16 cellular contexts compared by ENCODE assay signal in the genomic region with DNA sequence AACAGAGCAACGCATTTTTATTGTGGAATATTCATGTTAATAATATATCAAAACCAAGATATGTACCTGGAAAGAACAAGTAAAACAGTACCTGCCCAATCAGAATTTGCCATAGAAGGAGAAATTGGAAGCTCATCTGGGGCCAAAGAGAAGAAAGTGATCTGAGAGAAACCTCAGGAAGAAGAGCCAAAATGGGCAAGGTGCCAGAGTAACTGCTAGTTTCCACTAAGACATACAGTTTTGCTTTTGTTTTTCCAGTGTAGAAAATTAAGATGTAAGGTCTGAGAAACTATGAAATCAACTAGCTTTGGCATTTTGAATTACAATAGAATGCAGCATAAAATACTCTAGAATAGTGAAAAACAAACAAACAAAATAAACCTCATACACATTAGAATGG.
"Had no signal": no experiment of that assay in that cellular context is flagged by ENCODE, and none has a peak within 500 bp of the region (broad histone marks: within the 10 kb centered on the region; RNA-seq: fewer than 3 reads in every experiment).

No MANE protein-coding gene starts in this region.

- H3K36me3 Mint-ChIP-seq: activated CD4-positive, alpha-beta memory T cell treated with anti-CD3 and anti-CD28 coated beads for 36 hours; activated naive CD8-positive, alpha-beta T cell treated with anti-CD3 and anti-CD28 coated beads for 36 hours; immature natural killer cell; naive thymus-derived CD8-positive, alpha-beta T cell had no signal

- H3K4me1 ChIP-seq: breast epithelium, colonic mucosa, tibial artery, vagina had no signal

- H3K9me3 ChIP-seq: breast epithelium, colonic mucosa, tibial artery, vagina had no signal

- H3K27me3 Mint-ChIP-seq: activated CD4-positive, alpha-beta memory T cell treated with anti-CD3 and anti-CD28 coated beads for 36 hours; activated naive CD8-positive, alpha-beta T cell treated with anti-CD3 and anti-CD28 coated beads for 36 hours; naive thymus-derived CD8-positive, alpha-beta T cell had no signal

- H3K36me3 ChIP-seq: breast epithelium, colonic mucosa, tibial artery, vagina had no signal

- DNase-seq: activated CD4-positive, alpha-beta memory T cell treated with anti-CD3 and anti-CD28 coated beads for 36 hours; activated gamma-delta T cell treated with Interleukin-2 at 50 U/mL for 16 hours; activated naive CD8-positive, alpha-beta T cell treated with anti-CD3 and anti-CD28 coated beads for 36 hours; activated T-cell treated with anti-CD3 and anti-CD28 coated beads, Interleukin-2, amount 50 U/mL, for 72 hours; aorta; colonic mucosa; immature natural killer cell; left colon; naive thymus-derived CD8-positive, alpha-beta T cell; posterior cingulate gyrus; T-helper 9 cell; tibial artery had no signal

- H3K27ac Mint-ChIP-seq: activated CD4-positive, alpha-beta memory T cell treated with anti-CD3 and anti-CD28 coated beads for 36 hours; activated naive CD8-positive, alpha-beta T cell treated with anti-CD3 and anti-CD28 coated beads for 36 hours; activated T-cell treated with anti-CD3 and anti-CD28 coated beads, Interleukin-2, amount 50 U/mL, for 72 hours; immature natural killer cell; naive thymus-derived CD8-positive, alpha-beta T cell had no signal

- H3K27me3 ChIP-seq: breast epithelium, colonic mucosa, tibial artery, vagina had no signal

- H3K4me3 Mint-ChIP-seq: activated CD4-positive, alpha-beta memory T cell treated with anti-CD3 and anti-CD28 coated beads for 36 hours; activated naive CD8-positive, alpha-beta T cell treated with anti-CD3 and anti-CD28 coated beads for 36 hours; activated T-cell treated with anti-CD3 and anti-CD28 coated beads, Interleukin-2, amount 50 U/mL, for 72 hours; immature natural killer cell; naive thymus-derived CD8-positive, alpha-beta T cell had no signal

- H3K4me1 Mint-ChIP-seq: activated naive CD8-positive, alpha-beta T cell treated with anti-CD3 and anti-CD28 coated beads for 36 hours; immature natural killer cell; naive thymus-derived CD8-positive, alpha-beta T cell had no signal

- ATAC-seq: activated T-cell treated with anti-CD3 and anti-CD28 coated beads, Interleukin-2, amount 50 U/mL, for 72 hours; left colon; naive thymus-derived CD8-positive, alpha-beta T cell had no signal

- H3K4me3 ChIP-seq: breast epithelium, colonic mucosa, lung, skin epidermis, tibial artery, vagina had no signal
